Comparison of ENCODE assay signal across 18 cellular contexts in genomic region chr3:71489315-71489761, GRCh38.
DNase-seq lines count a peak whose midpoint lies in the region; ATAC-seq and TF ChIP-seq lines count a peak whose summit lies in the region.
"Had no signal": no experiment of that assay in that cellular context is flagged by ENCODE, and none has a peak within 500 bp of the region (broad histone marks: within the 10 kb centered on the region; RNA-seq: fewer than 3 reads in every experiment).

No MANE protein-coding gene starts in this region.

- H3K4me3 Mint-ChIP-seq in natural killer cell = no peak overlapping the region
- no peak overlapping the region for H3K4me3 Mint-ChIP-seq in natural killer cell treated with Interleukin-12 subunit alpha and Interleukin-12 subunit beta and Interleukin-15 and Interleukin-18, amount 100 ng/mL, for 72 hours
- peak overlapping the region; percentile 49 for H3K4me3 Mint-ChIP-seq in activated CD4-positive, alpha-beta memory T cell treated with anti-CD3 and anti-CD28 coated beads for 36 hours

- DNase-seq in natural killer cell = no peak
- DNase-seq in natural killer cell treated with Interleukin-12 subunit alpha and Interleukin-12 subunit beta and Interleukin-15 and Interleukin-18, amount 100 ng/mL, for 72 hours (ENCODE audit: low spot score) = no peak
- DNase-seq in activated CD4-positive, alpha-beta memory T cell treated with anti-CD3 and anti-CD28 coated beads for 36 hours = no peak
- DNase-seq in effector CD4-positive, alpha-beta T cell = peak; percentile 38
- no peak for DNase-seq in GDM1 (lab: John Stamatoyannopoulos, UW)
- DNase-seq: cortex of kidney; erythroblast; left lung; NCI-H1694 treated with DMSO at 0.1 percent for 48 hours; NCI-H446; ovary; Right ventricle myocardium superior; stimulated activated CD4-positive, alpha-beta T cell treated with anti-CD3 and anti-CD28 coated beads, Interleukin-2, amount 100 ng/mL, for 24 hours; testis had no signal

- no peak for TF ChIP-seq CTCF in natural killer cell (IDR thresholded peaks at IDR 0.05)

- peaks cover 0 to 2% of the 10 kb centered on the region in 2 donors for H3K9me3 Mint-ChIP-seq in natural killer cell
- peaks cover 3% of the 10 kb centered on the region for H3K9me3 Mint-ChIP-seq in natural killer cell treated with Interleukin-12 subunit alpha and Interleukin-12 subunit beta and Interleukin-15 and Interleukin-18, amount 100 ng/mL, for 72 hours
- H3K9me3 Mint-ChIP-seq in activated CD4-positive, alpha-beta memory T cell treated with anti-CD3 and anti-CD28 coated beads for 36 hours = peaks cover 9% of the 10 kb centered on the region

- peaks cover 40 to 45% of the 10 kb centered on the region in 2 donors for H3K4me1 Mint-ChIP-seq in natural killer cell
- peaks cover 30 to 38% of the 10 kb centered on the region in 2 donors for H3K4me1 Mint-ChIP-seq in natural killer cell treated with Interleukin-12 subunit alpha and Interleukin-12 subunit beta and Interleukin-15 and Interleukin-18, amount 100 ng/mL, for 72 hours (ENCODE audit: low read depth in 2 of 2)
- peaks cover 87% of the 10 kb centered on the region for H3K4me1 Mint-ChIP-seq in activated CD4-positive, alpha-beta memory T cell treated with anti-CD3 and anti-CD28 coated beads for 36 hours (ENCODE audit: low read depth)

- CTCF ChIA-PET in activated CD4-positive, alpha-beta memory T cell treated with anti-CD3 and anti-CD28 coated beads for 36 hours (lab: Charles Lee) = no interaction called here

- intact Hi-C loops in natural killer cell (cut with micrococcal nuclease) = no loop called here
- intact Hi-C loops in activated CD4-positive, alpha-beta memory T cell treated with anti-CD3 and anti-CD28 coated beads for 36 hours (cut with micrococcal nuclease) = no loop called here

- no peaks in the 10 kb centered on the region for H3K36me3 Mint-ChIP-seq in natural killer cell
- peaks cover 12% of the 10 kb centered on the region for H3K36me3 Mint-ChIP-seq in natural killer cell treated with Interleukin-12 subunit alpha and Interleukin-12 subunit beta and Interleukin-15 and Interleukin-18, amount 100 ng/mL, for 72 hours
- peaks cover 26% of the 10 kb centered on the region for H3K36me3 Mint-ChIP-seq in activated CD4-positive, alpha-beta memory T cell treated with anti-CD3 and anti-CD28 coated beads for 36 hours

- H3K27me3 Mint-ChIP-seq in natural killer cell (ENCODE audit: low read depth in 2 of 2) = no peaks in the 10 kb centered on the region
- H3K27me3 Mint-ChIP-seq in natural killer cell treated with Interleukin-12 subunit alpha and Interleukin-12 subunit beta and Interleukin-15 and Interleukin-18, amount 100 ng/mL, for 72 hours = no peaks in the 10 kb centered on the region
- H3K27me3 Mint-ChIP-seq in activated CD4-positive, alpha-beta memory T cell treated with anti-CD3 and anti-CD28 coated beads for 36 hours = no peaks in the 10 kb centered on the region

- ATAC-seq in natural killer cell = no peak
- ATAC-seq in natural killer cell treated with Interleukin-12 subunit alpha and Interleukin-12 subunit beta and Interleukin-15 and Interleukin-18, amount 100 ng/mL, for 72 hours = no peak
- no peak for ATAC-seq in HG03521 (IDR thresholded peaks at IDR 0.05; ENCODE audit: unreplicated experiment)
- no peak for ATAC-seq in HG03378 (IDR thresholded peaks at IDR 0.05; ENCODE audit: unreplicated experiment)
- ATAC-seq in GM18520 (IDR thresholded peaks at IDR 0.05; ENCODE audit: unreplicated experiment) = no peak
- ATAC-seq: GM12878, left lung had no signal

- peak overlapping the region; percentile 21 to 27 for H3K27ac Mint-ChIP-seq in natural killer cell
- peak overlapping the region in 1 of 2 donors; percentile 18 for H3K27ac Mint-ChIP-seq in natural killer cell treated with Interleukin-12 subunit alpha and Interleukin-12 subunit beta and Interleukin-15 and Interleukin-18, amount 100 ng/mL, for 72 hours
- H3K27ac Mint-ChIP-seq in activated CD4-positive, alpha-beta memory T cell treated with anti-CD3 and anti-CD28 coated beads for 36 hours = peak overlapping the region; percentile 59

- POLR2A ChIA-PET in activated CD4-positive, alpha-beta memory T cell treated with anti-CD3 and anti-CD28 coated beads for 36 hours (lab: Charles Lee) = no interaction called here
